7 cellular contexts compared by ENCODE assay signal in genomic region chr14:106000029-106000511, GRCh38.
DNase-seq lines count a peak whose midpoint lies in the region; ATAC-seq and TF ChIP-seq lines count a peak whose summit lies in the region.
"Not testable (repeated sequence)": the region's sequence is repeated elsewhere in the genome, so short reads cannot be mapped to it uniquely, and the experiment has no call there.

No MANE protein-coding gene starts in this region.

- not testable (repeated sequence) for H3K4me3 ChIP-seq in GM12875 (ENCODE audit: low read depth, low read length)

- TF ChIP-seq CTCF in GM12875 (IDR thresholded peaks at IDR 0.05; ENCODE audit: borderline replicate concordance, insufficient read depth, low read depth, low read length), result peak; percentile 78
- TF ChIP-seq CTCF in activated B cell treated with CpG ODN at 0.5 μM for 24 hours (IDR thresholded peaks at IDR 0.05); natural killer cell (IDR thresholded peaks at IDR 0.05): not testable (repeated sequence)

- CTCF ChIA-PET in activated B cell treated with CpG ODN at 0.5 μM for 24 hours (lab: Charles Lee), result not testable (repeated sequence)

- not testable (repeated sequence) for H3K9me3 Mint-ChIP-seq in activated B cell treated with CpG ODN at 0.5 μM for 24 hours, natural killer cell

- H3K4me3 Mint-ChIP-seq in activated B cell treated with CpG ODN at 0.5 μM for 24 hours, result not testable (repeated sequence)
- H3K4me3 Mint-ChIP-seq in natural killer cell, result peak overlapping the region; percentile 9

- not testable (repeated sequence) for H3K36me3 Mint-ChIP-seq in activated B cell treated with CpG ODN at 0.5 μM for 24 hours (ENCODE audit: low read depth); natural killer cell

- ATAC-seq in GM19397 (IDR thresholded peaks at IDR 0.05; ENCODE audit: unreplicated experiment), result peak; percentile 41
- ATAC-seq in HG02588 (IDR thresholded peaks at IDR 0.05; ENCODE audit: unreplicated experiment), result peak; percentile 41
- peak; percentile 60 for ATAC-seq in HG03280 (IDR thresholded peaks at IDR 0.05; ENCODE audit: unreplicated experiment)
- peak; percentile 11 for ATAC-seq in activated B cell treated with CpG ODN at 0.5 μM for 24 hours (ENCODE audit: low read depth)
- ATAC-seq in natural killer cell, result peak in 1 of 3 donors; percentile 28

- intact Hi-C loops in activated B cell treated with CpG ODN at 0.5 μM for 24 hours (cut with micrococcal nuclease), result loop anchor here (10.0 kb wide), 1 partner anchor 325 kb away; no protein-coding TSS in a partner anchor
- intact Hi-C loops in natural killer cell (cut with micrococcal nuclease), result not testable (repeated sequence)

- not testable (repeated sequence) for H3K27ac Mint-ChIP-seq in activated B cell treated with CpG ODN at 0.5 μM for 24 hours
- peak overlapping the region; percentile 44 to 56 for H3K27ac Mint-ChIP-seq in natural killer cell

- not testable (repeated sequence) for H3K27me3 Mint-ChIP-seq in activated B cell treated with CpG ODN at 0.5 μM for 24 hours; natural killer cell (ENCODE audit: low read depth in 2 of 2)

- H3K4me1 Mint-ChIP-seq in activated B cell treated with CpG ODN at 0.5 μM for 24 hours, result peaks cover 14% of the 10 kb centered on the region
- H3K4me1 Mint-ChIP-seq in natural killer cell, result peaks cover 28 to 31% of the 10 kb centered on the region in 2 donors

- not testable (repeated sequence) for DNase-seq in activated B cell treated with CpG ODN at 0.5 μM for 24 hours, natural killer cell
- peak; percentile 24 for DNase-seq in activated naive CD4-positive, alpha-beta T cell treated with Interleukin-2 at 50 U/mL for 16 hours

- POLR2A ChIA-PET in activated B cell treated with CpG ODN at 0.5 μM for 24 hours (lab: Charles Lee), result not testable (repeated sequence)
